11 cellular contexts compared by ENCODE assay signal in the genomic region with DNA sequence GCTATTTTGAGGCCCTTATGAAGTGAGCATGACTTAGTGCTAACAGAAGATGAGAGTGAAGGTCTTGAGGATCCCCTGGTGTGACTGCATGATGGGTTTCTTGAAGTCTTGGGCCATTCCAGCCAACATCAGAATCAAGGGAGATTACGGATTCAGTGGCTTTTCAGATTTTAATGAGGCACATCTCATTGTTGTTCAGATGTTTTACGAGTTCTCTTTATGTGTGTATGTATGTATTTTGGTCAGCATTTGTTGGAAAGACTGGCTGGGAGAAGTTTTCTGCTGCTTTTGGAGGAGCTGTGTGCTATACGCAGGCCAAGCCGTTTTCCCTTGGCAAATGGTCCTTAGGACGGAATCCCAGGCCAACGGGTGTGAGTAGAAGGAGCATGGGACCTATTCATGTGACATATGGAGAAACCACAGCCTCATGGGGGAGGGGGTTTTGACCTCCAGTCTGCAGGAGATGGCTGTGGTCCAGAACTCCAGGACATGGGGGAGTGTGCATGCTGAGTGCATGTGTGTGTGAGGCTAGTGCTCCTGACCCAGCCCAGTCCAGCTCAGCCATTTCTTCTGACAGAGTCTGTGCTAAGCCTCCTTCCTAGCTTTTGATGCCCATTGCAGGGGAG. TPM values are rescaled to one million over a fixed set of nuclear protein-coding genes. Genes with fewer than 3 reads are reported as not detected.
DNase-seq lines count a peak whose midpoint lies in the region; ATAC-seq and TF ChIP-seq lines count a peak whose summit lies in the region.
"Had no signal": no experiment of that assay in that cellular context is flagged by ENCODE, and none has a peak within 500 bp of the region (broad histone marks: within the 10 kb centered on the region; RNA-seq: fewer than 3 reads in every experiment).

No MANE protein-coding gene starts in this region.

- TF ChIP-seq CTCF in CD8-positive, alpha-beta T cell (IDR thresholded peaks at IDR 0.05): no peak
- TF ChIP-seq CTCF in Loucy (conservative IDR thresholded peaks at IDR 0.05; ENCODE audit: low read length) (no peak), choroid plexus epithelial cell (conservative IDR thresholded peaks at IDR 0.05; ENCODE audit: low read depth, low read length) (no peak), nephron (IDR thresholded peaks at IDR 0.05; ENCODE audit: unreplicated experiment in 3 of 3) (no peak), transverse colon (IDR thresholded peaks at IDR 0.05) (no peak)

- H3K36me3 ChIP-seq in CD8-positive, alpha-beta T cell (ENCODE audit: insufficient read depth, low read length): no peaks in the 10 kb centered on the region
- H3K36me3 ChIP-seq in Loucy (ENCODE audit: insufficient read depth, low read length): peaks cover 26% of the 10 kb centered on the region; the same call in 1 of the 2 replicates
- peaks cover 0 to 6% (median 0%) of the 10 kb centered on the region in 4 donors for H3K36me3 ChIP-seq in transverse colon

- 73 to 74% methylated on average over 4 to 6 of the region's 6 CpGs for WGBS in transverse colon (ENCODE audit: low coverage in 1 of 2), 2 donors

- no peak overlapping the region for H3K4me3 ChIP-seq in CD8-positive, alpha-beta T cell (ENCODE audit: low read depth, low read length)
- H3K4me3 ChIP-seq in Loucy (ENCODE audit: low read length, poor library complexity, severe bottlenecking) (peak overlapping the region; percentile 29), choroid plexus epithelial cell (ENCODE audit: low read depth, low read length) (no peak overlapping the region), transverse colon (no peak overlapping the region)
- H3K4me3 ChIP-seq: MG63 had no signal

- H3K4me2 ChIP-seq in Loucy (ENCODE audit: low read depth, low read length, poor library complexity, severe bottlenecking): peak overlapping the region; percentile 52

- DNase-seq in CD8-positive, alpha-beta T cell: no peak
- DNase-seq in choroid plexus epithelial cell (ENCODE audit: low read depth) (peak; percentile 94), superior temporal gyrus (ENCODE audit: extremely low spot score) (no peak), transverse colon (no peak), SHP77 (lab: John Stamatoyannopoulos, UW) (no peak)
- DNase-seq: activated T-cell treated with anti-CD3 and anti-CD28 coated beads, Interleukin-2, amount 50 U/mL, for 1 hour; MG63; nephron progenitor cell had no signal

- peaks cover 82% of the 10 kb centered on the region for H3K4me1 Mint-ChIP-seq in CD8-positive, alpha-beta T cell (ENCODE audit: low read depth)
- peaks cover 47% of the 10 kb centered on the region for H3K4me1 Mint-ChIP-seq in nephron

- H3K27me3 ChIP-seq in CD8-positive, alpha-beta T cell (ENCODE audit: insufficient read depth, low read length): no peaks in the 10 kb centered on the region
- H3K27me3 ChIP-seq in Loucy (ENCODE audit: insufficient read depth, low read length, poor library complexity, severe bottlenecking) (no peaks in the 10 kb centered on the region), transverse colon (no peaks in the 10 kb centered on the region)
- H3K27me3 ChIP-seq: MG63 had no signal

- peaks cover 87% of the 10 kb centered on the region for H3K79me2 ChIP-seq in Loucy (ENCODE audit: insufficient read depth, low read length)

- 0 out of 2 replicates have a peak, but pooled peaks cover 6% of the 10 kb centered on the region for H3F3A ChIP-seq in Loucy (ENCODE audit: low read depth)

- no peak for ATAC-seq in CD8-positive, alpha-beta T cell
- no peak for ATAC-seq in GM19395 (IDR thresholded peaks at IDR 0.05; ENCODE audit: unreplicated experiment)

- H3K36me3 Mint-ChIP-seq in CD8-positive, alpha-beta T cell: peaks cover 35% of the 10 kb centered on the region
- H3K36me3 Mint-ChIP-seq in nephron (ENCODE audit: low read depth): peaks cover 26% of the 10 kb centered on the region

- POLR2A ChIA-PET in CD8-positive, alpha-beta T cell (lab: Charles Lee): interaction anchor here (0.8 to 1.7 kb wide), 3 partner anchors 9 to 266 kb away, joined by 3 read pairs; a partner anchor contains a TSS

- no peaks in the 10 kb centered on the region for H3K27me3 Mint-ChIP-seq in CD8-positive, alpha-beta T cell (ENCODE audit: low read depth)
- H3K27me3 Mint-ChIP-seq in nephron (ENCODE audit: low read depth): no peaks in the 10 kb centered on the region

- CTCF ChIA-PET in CD8-positive, alpha-beta T cell (lab: Charles Lee): interaction anchor here (0.7 to 1.1 kb wide), 2 partner anchors 68 to 283 kb away, joined by 3 read pairs; no protein-coding TSS in a partner anchor

- no peak overlapping the region for H2AFZ ChIP-seq in Loucy (ENCODE audit: low read length)

- no peak overlapping the region for H3K27ac ChIP-seq in CD8-positive, alpha-beta T cell (ENCODE audit: low read depth, low read length)
- no peak overlapping the region for H3K27ac ChIP-seq in transverse colon

- peak overlapping the region; percentile 53 for H3K27ac Mint-ChIP-seq in CD8-positive, alpha-beta T cell
- peak overlapping the region; percentile 65 to 88 (median 82) for H3K27ac Mint-ChIP-seq in nephron

- peaks cover 53% of the 10 kb centered on the region for H4K20me1 ChIP-seq in Loucy (ENCODE audit: insufficient read depth, low read length, poor library complexity, severe bottlenecking)

- no peak for TF ChIP-seq POLR2A in transverse colon (IDR thresholded peaks at IDR 0.05)

- H3K4me3 Mint-ChIP-seq in CD8-positive, alpha-beta T cell: no peak overlapping the region
- peak overlapping the region in 1 of 3 experiments; percentile 6 for H3K4me3 Mint-ChIP-seq in nephron
- H3K4me3 Mint-ChIP-seq: nephron progenitor cell had no signal

- in situ Hi-C loops in transverse colon (cut with MboI; ENCODE audit: low pct_ligation_motif_present in 1 of 4, low pct_unique_long_range_greater_than_20kb in 1 of 4, low sequenced_read_pairs in 3 of 4): no loop called here

- no peaks in the 10 kb centered on the region for H3K9me3 Mint-ChIP-seq in CD8-positive, alpha-beta T cell
- H3K9me3 Mint-ChIP-seq in nephron: no peaks in the 10 kb centered on the region
- H3K9me3 Mint-ChIP-seq: nephron progenitor cell had no signal

- no peak for TF ChIP-seq EP300 in transverse colon (IDR thresholded peaks at IDR 0.05; ENCODE audit: low read depth)

- H3K4me1 ChIP-seq in CD8-positive, alpha-beta T cell (ENCODE audit: insufficient read depth, low read length): peaks cover 50% of the 10 kb centered on the region
- H3K4me1 ChIP-seq in Loucy (ENCODE audit: insufficient read depth, low read length, poor library complexity, severe bottlenecking) (peaks cover 49% of the 10 kb centered on the region), transverse colon (peaks cover 32 to 54% (median 45%) of the 10 kb centered on the region in 4 donors)

- no peaks in the 10 kb centered on the region for H3K9me3 ChIP-seq in CD8-positive, alpha-beta T cell (ENCODE audit: low read length)
- H3K9me3 ChIP-seq in Loucy (ENCODE audit: insufficient read depth, low read depth, low read length): no peaks in the 10 kb centered on the region
- no peaks in the 10 kb centered on the region for H3K9me3 ChIP-seq in transverse colon
- H3K9me3 ChIP-seq: MG63 had no signal

- H3K9ac ChIP-seq in Loucy (ENCODE audit: low read depth, low read length, poor library complexity, severe bottlenecking): no peak overlapping the region

- intact Hi-C loops in CD8-positive, alpha-beta T cell (cut with DNase I, micrococcal nuclease): no loop called here
- intact Hi-C loops in transverse colon (cut with DNase I; ENCODE audit: low total_unique reads): no loop called here

- no peaks in the 10 kb centered on the region for H3K9me2 ChIP-seq in Loucy (replicated peaks; ENCODE audit: low read depth, low read length)

RNA-seq across cellular contexts. Expression of a gene that starts 35.3 kb away (rescaled TPM):
- total RNA-seq in CD8-positive, alpha-beta T cell: 10 to 100 TPM; 55.5 to 56.1 TPM
- total RNA-seq in transverse colon: 100 to 1,000 TPM; 182 to 263 (median 213) TPM
